In genomic region chr20:36754656-36755222, GRCh38 we compare ENCODE assay signal across 8 cellular contexts. TPM values are rescaled to one million over a fixed set of nuclear protein-coding genes. Genes with fewer than 3 reads are reported as not detected.
DNase-seq lines count a peak whose midpoint lies in the region; ATAC-seq and TF ChIP-seq lines count a peak whose summit lies in the region.

No MANE protein-coding gene starts in this region.

- TF ChIP-seq POLR2A in adrenal gland (IDR thresholded peaks at IDR 0.05) (no peak), prostate gland (IDR thresholded peaks at IDR 0.05) (no peak)

- peaks cover 4% of the 10 kb centered on the region for H3F3A ChIP-seq in DOHH2 (ENCODE audit: control insufficient read depth, insufficient read depth)

- peak; percentile 74 for TF ChIP-seq CTCF in DOHH2 (IDR thresholded peaks at IDR 0.05; ENCODE audit: low read depth, low read length, poor library complexity, severe bottlenecking)
- TF ChIP-seq CTCF in adrenal gland (IDR thresholded peaks at IDR 0.05): peak; percentile 63 to 86 (median 82)
- peak; percentile 64 to 87 (median 83) for TF ChIP-seq CTCF in heart right ventricle (IDR thresholded peaks at IDR 0.05)
- TF ChIP-seq CTCF in prostate gland (IDR thresholded peaks at IDR 0.05): peak; percentile 43 to 83 (median 74)

- H3K4me3 ChIP-seq in DOHH2 (ENCODE audit: low read length) (no peak overlapping the region), Karpas-422 (ENCODE audit: low read length) (no peak overlapping the region), adrenal gland (no peak overlapping the region), heart right ventricle (no peak overlapping the region), prostate gland (no peak overlapping the region)

- WGBS in adrenal gland, 4 donors: 0 to 4% (median 2%) methylated on average over 2 of the region's 2 CpGs
- 0 to 2% methylated on average over 2 of the region's 2 CpGs for WGBS in heart right ventricle, 2 donors
- 0% methylated on average over 2 of the region's 2 CpGs for WGBS in prostate gland

- H3K4me2 ChIP-seq in DOHH2 (ENCODE audit: low read length) (no peak overlapping the region), Karpas-422 (ENCODE audit: low read depth, low read length, poor library complexity, severe bottlenecking) (no peak overlapping the region)

- H4K20me1 ChIP-seq in DOHH2 (ENCODE audit: control insufficient read depth, insufficient read depth, low read depth, low read length) (no peaks in the 10 kb centered on the region), Karpas-422 (ENCODE audit: insufficient read depth, low read depth, low read length) (no peaks in the 10 kb centered on the region)

- intact Hi-C loops in adrenal gland (cut with DNase I): loop anchor here in 1 of 2 donors (5.0 to 10.0 kb wide), 2 partner anchors 142 to 200 kb away; no protein-coding TSS in a partner anchor
- intact Hi-C loops in heart right ventricle (cut with DNase I): loop anchor here in 7 of 10 donors (2.0 to 10.0 kb wide), 8 partner anchors 37 to 200 kb away; partner anchors contain the start of genes RAB5IF (in 1 of the 7) and TGIF2 (in 1 of the 7)
- intact Hi-C loops in prostate gland (cut with DNase I): no loop called here

- peaks cover 71% of the 10 kb centered on the region for H3K36me3 ChIP-seq in DOHH2 (ENCODE audit: control insufficient read depth, low read length)
- peaks cover 48% of the 10 kb centered on the region; the same call in 1 of the 2 replicates for H3K36me3 ChIP-seq in Karpas-422 (ENCODE audit: insufficient read depth, low read length)
- H3K36me3 ChIP-seq in adrenal gland (replicated peaks in 1 of 2): peaks cover 0 to 17% of the 10 kb centered on the region in 2 donors
- H3K36me3 ChIP-seq in heart right ventricle: peaks cover 0 to 58% (median 8%) of the 10 kb centered on the region in 9 donors
- H3K36me3 ChIP-seq in prostate gland: no peaks in the 10 kb centered on the region

- H3K9ac ChIP-seq in Karpas-422 (ENCODE audit: low read length): no peak overlapping the region

- H3K9me3 ChIP-seq in DOHH2 (ENCODE audit: control insufficient read depth, insufficient read depth, low read length) (no peaks in the 10 kb centered on the region), Karpas-422 (ENCODE audit: low read length) (no peaks in the 10 kb centered on the region), adrenal gland (replicated peaks in 1 of 3) (no peaks in the 10 kb centered on the region), heart right ventricle (no peaks in the 10 kb centered on the region), prostate gland (no peaks in the 10 kb centered on the region)

- no peaks in the 10 kb centered on the region for H3K9me2 ChIP-seq in DOHH2 (replicated peaks; ENCODE audit: control insufficient read depth, low read length)
- no peaks in the 10 kb centered on the region for H3K9me2 ChIP-seq in Karpas-422 (replicated peaks; ENCODE audit: insufficient read depth, low read length)

- ATAC-seq in heart right ventricle: peak; percentile 69 to 89 (median 84)

- 0 out of 2 replicates have a peak, but pooled peaks cover 3% of the 10 kb centered on the region for H3K79me2 ChIP-seq in DOHH2 (ENCODE audit: control insufficient read depth, low read length)
- H3K79me2 ChIP-seq in Karpas-422 (ENCODE audit: low read length): no peaks in the 10 kb centered on the region

- H3K27ac ChIP-seq in DOHH2 (ENCODE audit: low read depth, low read length) (no peak overlapping the region), Karpas-422 (ENCODE audit: low read length) (no peak overlapping the region), adrenal gland (peak overlapping the region in 1 of 5 donors; percentile 47), heart right ventricle (peak overlapping the region in 2 of 10 donors; percentile 20 to 44), prostate gland (peak overlapping the region; percentile 4 to 22)

- no peak overlapping the region for H2AFZ ChIP-seq in Karpas-422 (ENCODE audit: low read length)

- H3K4me1 ChIP-seq in DOHH2 (ENCODE audit: control insufficient read depth, low read length) (peaks cover 29% of the 10 kb centered on the region), Karpas-422 (ENCODE audit: low read length) (peaks cover 23% of the 10 kb centered on the region), adrenal gland (replicated peaks in 1 of 2) (peaks cover 0 to 9% of the 10 kb centered on the region in 2 donors), heart right ventricle (peaks cover 0 to 33% (median 15%) of the 10 kb centered on the region in 9 donors), prostate gland (replicated peaks) (no peaks in the 10 kb centered on the region)

- H3K27me3 ChIP-seq in DOHH2 (ENCODE audit: control insufficient read depth, low read length) (no peaks in the 10 kb centered on the region), Karpas-422 (ENCODE audit: low read length) (no peaks in the 10 kb centered on the region), adrenal gland (no peaks in the 10 kb centered on the region), heart right ventricle (no peaks in the 10 kb centered on the region), prostate gland (replicated peaks; ENCODE audit: insufficient read depth) (no peaks in the 10 kb centered on the region)

- DNase-seq in Karpas-422 (peak; percentile 78), RPMI8226 (peak; percentile 51), adrenal gland (peak; percentile 50 to 80 (median 63)), heart right ventricle (peak in 1 of 2 donors; percentile 68), prostate gland (ENCODE audit: low spot score) (peak; percentile 57), NK-92 (lab: John Stamatoyannopoulos, UW; ENCODE audit: unreplicated experiment) (no peak), ureter (ENCODE audit: low spot score) (no peak)

RNA-seq across cellular contexts. Expression of gene NDRG3, which starts 8.8 kb away (rescaled TPM):
- total RNA-seq in Karpas-422 (2014; rRNA removed; shearing (Covaris generic); ENCODE audit: low replicate concordance): 23.7 and 33.6 TPM in 2 replicates
- 10 to 100 TPM; 29.0 to 91.4 (median 65.7) TPM for total RNA-seq in adrenal gland
- 10 to 100 TPM; 40.4 to 54.4 (median 40.8) TPM for polyA plus RNA-seq in adrenal gland
- total RNA-seq in heart right ventricle: 10 to 100 TPM; 20.7 to 37.0 (median 30.7) TPM
- polyA plus RNA-seq in heart right ventricle: 10 to 100 TPM; 19.3 to 23.8 TPM
- total RNA-seq in prostate gland: 100 to 1,000 TPM in 1 of 2 donors, 10 to 100 TPM in 1; 42.8 to 127 TPM
- 21.0 TPM for total RNA-seq in ureter

RNA-seq across cellular contexts. Expression of gene DSN1, which starts 18.8 kb away (rescaled TPM):
- 15.4 and 16.3 TPM in 2 replicates for total RNA-seq in Karpas-422 (2014; rRNA removed; shearing (Covaris generic); ENCODE audit: low replicate concordance)
- total RNA-seq in adrenal gland: 10 to 100 TPM in 4 of 8 donors, 1 to 10 TPM in 4; 6.7 to 17.0 (median 11.1) TPM
- 10 to 100 TPM; 18.5 to 23.5 (median 22.7) TPM for polyA plus RNA-seq in adrenal gland
- total RNA-seq in heart right ventricle: 1 to 10 TPM; 3.2 to 6.0 (median 4.9) TPM
- polyA plus RNA-seq in heart right ventricle: 1 to 10 TPM; 4.7 to 5.8 TPM
- total RNA-seq in prostate gland: 10 to 100 TPM; 13.0 to 17.1 TPM
- total RNA-seq in ureter: 6.5 TPM

Comparison
In these comparisons a context has a peak if more than half of its experiments do, and no peak if none do; other contexts are left out.
1. H3K27ac ChIP-seq: peak in prostate gland (2 of 2); none in DOHH2 (single experiment) and Karpas-422 (single experiment).
2. DNase-seq: peak in Karpas-422 (single experiment), RPMI8226 (single experiment), adrenal gland (7 of 7) and prostate gland (single experiment); none in NK-92 (single experiment) and ureter (single experiment).
3. Peak in every context shown above with its lines, with median percentiles within 50 percentile points of each other: CTCF ChIP-seq.